21 cellular contexts compared by ENCODE assay signal in genomic region chr9:69571032-69571431, GRCh38.
DNase-seq lines count a peak whose midpoint lies in the region; ATAC-seq, FAIRE-seq and TF ChIP-seq lines count a peak whose summit lies in the region.
"Had no signal": no experiment of that assay in that cellular context is flagged by ENCODE, and none has a peak within 500 bp of the region (broad histone marks: within the 10 kb centered on the region; RNA-seq: fewer than 3 reads in every experiment).

No MANE protein-coding gene starts in this region.

- peak; percentile 35; the same call in 2 of the 3 replicates for ATAC-seq in RWPE2 (ENCODE audit: low read depth)
- ATAC-seq: Right ventricle myocardium inferior; stimulated activated naive CD8-positive, alpha-beta T cell treated with anti-CD3 and anti-CD28 coated beads, Interleukin-15, amount 100 ng/mL, for 72 hours had no signal

- DNase-seq in GM23248: peak; percentile 52
- no peak for DNase-seq in RWPE2 (ENCODE audit: low spot score)
- DNase-seq in fibroblast of the aortic adventitia (ENCODE audit: low read depth): peak; percentile 35
- no peak for DNase-seq in small intestine
- DNase-seq in RPMI8226: no peak
- no peak for DNase-seq in NCI-H345 treated with DMSO at 0.1 percent for 48 hours (lab: John Stamatoyannopoulos, UW; ENCODE audit: unreplicated experiment)
- DNase-seq in UCSD-AML1 (lab: John Stamatoyannopoulos, UW; ENCODE audit: unreplicated experiment): no peak
- DNase-seq: activated CD4-positive, alpha-beta T cell treated with anti-CD3 and anti-CD28 coated beads for 48 hours; activated gamma-delta T cell treated with Interleukin-2 at 50 U/mL for 16 hours; activated T-cell treated with anti-CD3 and anti-CD28 coated beads, Interleukin-2, amount 50 U/mL, for 24 hours; cerebellar nuclear complex; head of caudate nucleus; mesendoderm; NCI-H1417 treated with DMSO at 0.1 percent for 48 hours; right lobe of liver; stimulated activated naive CD8-positive, alpha-beta T cell treated with anti-CD3 and anti-CD28 coated beads, Interleukin-15, amount 100 ng/mL, for 72 hours; tibial artery had no signal

- in situ Hi-C loops in GM23248 (cut with MboI): no loop called here

- H3F3A ChIP-seq in GM23248 (ENCODE audit: insufficient read depth): peaks cover 18% of the 10 kb centered on the region

- H3K9me3 ChIP-seq in GM23248 (ENCODE audit: low read depth) (no peaks in the 10 kb centered on the region), RWPE2 (ENCODE audit: severe bottlenecking) (no peaks in the 10 kb centered on the region), small intestine (ENCODE audit: control insufficient read depth, low read depth) (no peaks in the 10 kb centered on the region)
- H3K9me3 ChIP-seq: right lobe of liver, tibial artery had no signal

- no peak for TF ChIP-seq CTCF in RWPE2 (IDR thresholded peaks at IDR 0.05; ENCODE audit: poor library complexity, severe bottlenecking)
- TF ChIP-seq CTCF in fibroblast of the aortic adventitia (IDR thresholded peaks at IDR 0.05; ENCODE audit: insufficient read depth, low read length): no peak

- H3K79me2 ChIP-seq in GM23248 (ENCODE audit: insufficient read depth): no peaks in the 10 kb centered on the region

- H3K27me3 ChIP-seq in GM23248 (replicated peaks; ENCODE audit: insufficient read depth) (no peaks in the 10 kb centered on the region), RWPE2 (ENCODE audit: insufficient read depth, poor library complexity, severe bottlenecking) (no peaks in the 10 kb centered on the region), small intestine (ENCODE audit: control insufficient read depth in 2 of 2, insufficient read depth in 2 of 2, low read length in 2 of 2) (no peaks in the 10 kb centered on the region)
- H3K27me3 ChIP-seq: right lobe of liver, tibial artery had no signal

- H3K4me2 ChIP-seq in GM23248 (ENCODE audit: unreplicated experiment): peak overlapping the region; percentile 61

- WGBS in GM23248 (ENCODE audit: low coverage in 1 of 2, low lambda C conversion rate in 2 of 2, missing lambda C conversion rate in 2 of 2), 2 experiments: 60 to 63% methylated on average over 2 of the region's 2 CpGs
- 44 to 70% (median 48%) methylated on average over 2 of the region's 2 CpGs for WGBS in small intestine, 3 donors

- FAIRE-seq in small intestine (lab: Jason Lieb, UNC): peak; percentile 51
- FAIRE-seq: GM18507 had no signal

- no peak overlapping the region for H3K9ac ChIP-seq in GM23248

- no peaks in the 10 kb centered on the region for H3K9me2 ChIP-seq in GM23248 (ENCODE audit: insufficient read depth)

- H3K4me1 ChIP-seq in GM23248 (ENCODE audit: insufficient read depth): peaks cover 54% of the 10 kb centered on the region
- peaks cover 48% of the 10 kb centered on the region for H3K4me1 ChIP-seq in RWPE2 (ENCODE audit: insufficient read depth, poor library complexity, severe bottlenecking)
- H3K4me1 ChIP-seq in small intestine (ENCODE audit: control insufficient read depth in 2 of 2, insufficient read depth in 1 of 2, low read depth in 1 of 2, low read length in 1 of 2): no peaks in the 10 kb centered on the region
- H3K4me1 ChIP-seq: HAP-1 had no signal

- no peak overlapping the region for H2AFZ ChIP-seq in GM23248

- no peak overlapping the region for H3K4me3 ChIP-seq in GM23248
- H3K4me3 ChIP-seq in RWPE2 (ENCODE audit: severe bottlenecking): no peak overlapping the region
- no peak overlapping the region for H3K4me3 ChIP-seq in fibroblast of the aortic adventitia (ENCODE audit: low read depth, low read length)
- no peak overlapping the region for H3K4me3 ChIP-seq in small intestine (ENCODE audit: low read depth in 1 of 2, low read length in 2 of 2)
- H3K4me3 ChIP-seq: HAP-1, right lobe of liver, tibial artery had no signal

- H4K20me1 ChIP-seq in GM23248 (ENCODE audit: insufficient read depth): no peaks in the 10 kb centered on the region

- H3K36me3 ChIP-seq in GM23248 (ENCODE audit: low read depth) (no peaks in the 10 kb centered on the region), RWPE2 (ENCODE audit: low read depth) (no peaks in the 10 kb centered on the region), small intestine (ENCODE audit: control insufficient read depth in 2 of 2, insufficient read depth in 2 of 2, low read length in 2 of 2) (no peaks in the 10 kb centered on the region)
- H3K36me3 ChIP-seq: HAP-1, right lobe of liver, tibial artery had no signal

- no peak overlapping the region for H3K27ac ChIP-seq in GM23248
- H3K27ac ChIP-seq in RWPE2 (ENCODE audit: poor library complexity, severe bottlenecking): peak overlapping the region; percentile 77
- no peak overlapping the region for H3K27ac ChIP-seq in small intestine (ENCODE audit: low read depth in 1 of 2, low read length in 1 of 2)
- H3K27ac ChIP-seq: right lobe of liver, tibial artery, VCaP had no signal

Comparison
In these comparisons a context has a peak if more than half of its experiments do, and no peak if none do; other contexts are left out.
1. DNase-seq: peak in GM23248 (single experiment) and fibroblast of the aortic adventitia (single experiment); none in RWPE2 (single experiment), small intestine (single experiment), RPMI8226 (single experiment), NCI-H345 treated with DMSO at 0.1 percent for 48 hours (single experiment) and UCSD-AML1 (single experiment).